ENCODE assay signal across 23 cellular contexts in the genomic region with DNA sequence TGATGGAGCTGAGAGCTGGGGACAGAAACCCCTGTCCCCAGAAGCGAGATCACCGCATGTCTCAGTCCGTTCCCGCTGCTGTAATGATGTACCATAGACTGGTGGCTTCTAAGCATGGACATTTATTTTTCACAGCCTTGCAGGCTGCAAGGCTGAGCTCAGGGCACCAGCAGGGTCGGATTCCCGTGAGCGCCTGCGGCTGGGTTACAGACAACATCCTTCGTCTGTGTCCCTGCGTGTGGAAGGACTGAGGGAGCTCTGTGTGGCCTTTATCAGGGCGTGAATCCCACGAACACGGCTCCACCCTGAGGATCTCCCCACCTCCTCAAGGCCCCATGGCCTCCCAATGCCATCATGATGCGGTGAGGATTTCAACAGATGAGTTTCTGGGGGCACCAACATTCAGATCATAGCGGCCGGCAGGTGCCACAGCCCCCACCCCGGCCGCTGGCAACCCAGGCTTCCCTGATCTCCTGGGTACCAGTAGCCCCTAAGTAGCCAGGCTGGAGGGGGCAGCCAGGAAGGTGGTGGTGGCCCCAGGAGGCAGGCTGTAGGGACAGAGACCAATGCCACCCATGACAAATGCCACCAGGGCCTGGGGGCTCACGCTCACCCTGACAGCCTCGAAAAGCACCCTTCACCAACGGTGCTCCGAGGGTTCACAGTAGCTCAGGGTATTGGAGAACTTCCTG.
A peak's percentile ranks its signal among the peaks of the same experiment; 100 is the strongest.
DNase-seq lines count a peak whose midpoint lies in the region; ATAC-seq, FAIRE-seq and TF ChIP-seq lines count a peak whose summit lies in the region.
"Had no signal": no experiment of that assay in that cellular context is flagged by ENCODE, and none has a peak within 500 bp of the region (broad histone marks: within the 10 kb centered on the region; RNA-seq: fewer than 3 reads in every experiment).

No MANE protein-coding gene starts in this region.

- FAIRE-seq in HepG2 (lab: Jason Lieb, UNC) (no peak), GM19239 (lab: Jason Lieb, UNC) (no peak)
- FAIRE-seq: GM12891 had no signal

- H3K27ac ChIP-seq in Karpas-422 (ENCODE audit: low read length) (no peak overlapping the region), HepG2 (ENCODE audit: extremely low read length, insufficient read depth, low read length) (no peak overlapping the region), endodermal cell (ENCODE audit: low read depth, low read length) (no peak overlapping the region)
- H3K27ac ChIP-seq: HL-60, Peyer's patch had no signal

- H3K4me3 Mint-ChIP-seq in endodermal cell, result no peak overlapping the region
- H3K4me3 Mint-ChIP-seq: CD4-positive, alpha-beta memory T cell had no signal

- H3K4me3 ChIP-seq in Karpas-422 (ENCODE audit: low read length), result no peak overlapping the region
- H3K4me3 ChIP-seq in HepG2 (replicated peaks in 1 of 3; ENCODE audit: insufficient read depth in 1 of 3, low read depth in 2 of 3, low read length in 3 of 3), result no peak overlapping the region
- no peak overlapping the region for H3K4me3 ChIP-seq in endodermal cell (ENCODE audit: low read length)
- H3K4me3 ChIP-seq: HAP-1, Peyer's patch had no signal

- 66% methylated on average over 11 of the region's 22 CpGs for WGBS in HepG2 (ENCODE audit: low lambda C conversion rate)
- 94 to 96% methylated on average over 18 to 22 of the region's 22 CpGs for WGBS in endodermal cell (ENCODE audit: insufficient coverage in 1 of 2, insufficient read length in 1 of 2), 2 experiments

- H3K27me3 Mint-ChIP-seq in endodermal cell (ENCODE audit: insufficient read depth), result no peaks in the 10 kb centered on the region

- H3K9me3 ChIP-seq in Karpas-422 (ENCODE audit: low read length) (no peaks in the 10 kb centered on the region), HepG2 (ENCODE audit: low read length) (no peaks in the 10 kb centered on the region), endodermal cell (ENCODE audit: control insufficient read depth, low read length) (no peaks in the 10 kb centered on the region)
- H3K9me3 ChIP-seq: Caco-2, HAP-1, Peyer's patch had no signal

- no peak for TF ChIP-seq EP300 in HepG2 (IDR thresholded peaks at IDR 0.05; ENCODE audit: low read depth in 2 of 2, low read length in 2 of 2)
- TF ChIP-seq EP300 in HepG2 (CRISPR knock-in tag; IDR thresholded peaks at IDR 0.05; ENCODE audit: borderline replicate concordance), result no peak

- H3K4me1 ChIP-seq in Karpas-422 (ENCODE audit: low read length) (peaks cover 32% of the 10 kb centered on the region), HepG2 (ENCODE audit: insufficient read depth, low read length) (peaks cover 71% of the 10 kb centered on the region), endodermal cell (ENCODE audit: control insufficient read depth, insufficient read depth, low read length) (no peaks in the 10 kb centered on the region)
- H3K4me1 ChIP-seq: HAP-1 had no signal

- H3K36me3 Mint-ChIP-seq in endodermal cell (ENCODE audit: low read depth), result no peaks in the 10 kb centered on the region
- H3K36me3 Mint-ChIP-seq: CD4-positive, alpha-beta memory T cell had no signal

- H3K27ac Mint-ChIP-seq in endodermal cell, result no peak overlapping the region
- H3K27ac Mint-ChIP-seq: CD4-positive, alpha-beta memory T cell had no signal

- DNase-seq in Karpas-422, result no peak
- DNase-seq in cardiac septum (ENCODE audit: low spot score), result peak; percentile 27
- DNase-seq in HepG2 (ENCODE audit: low spot score), result no peak
- DNase-seq in NCI-H526 treated with DMSO at 0.1 percent for 48 hours (lab: John Stamatoyannopoulos, UW), result no peak
- DNase-seq in NOMO-1 treated with dmso at 0.1 percent for 144 hours (lab: John Stamatoyannopoulos, UW; ENCODE audit: unreplicated experiment), result no peak
- DNase-seq in GM19239 (ENCODE audit: insufficient read length, low spot score), result no peak
- no peak for DNase-seq in endodermal cell
- DNase-seq: Caco-2; CD4-positive, alpha-beta memory T cell; DND-41; KBM-7; NCI-H1092 treated with DMSO at 0.1 percent for 48 hours; NCI-H1436 treated with DMSO at 0.1 percent for 48 hours; NCI-H1930; NCI-H2227 treated with DMSO at 0.1 percent for 48 hours; NCI-H510A; NCI-H748 treated with DMSO at 0.1 percent for 48 hours; NK-92 treated with Interleukin-12 subunit alpha and Interleukin-12 subunit beta, amount 100 ng/mL, for 24 hours; Peyer's patch; SHP77 had no signal

- no peaks in the 10 kb centered on the region for H3K9me2 ChIP-seq in Karpas-422 (replicated peaks; ENCODE audit: insufficient read depth, low read length)

- H3K9ac ChIP-seq in Karpas-422 (ENCODE audit: low read length) (no peak overlapping the region), HepG2 (ENCODE audit: insufficient read depth, low read depth, low read length) (no peak overlapping the region), endodermal cell (ENCODE audit: extremely low read depth, low read length, poor library complexity, severe bottlenecking) (no peak overlapping the region)

- ATAC-seq in HepG2, result no peak

- intact Hi-C loops in cardiac septum (cut with DNase I) (no loop called here), HepG2 (cut with micrococcal nuclease; ENCODE audit: unreplicated experiment) (no loop called here)

- H2AFZ ChIP-seq in Karpas-422 (ENCODE audit: low read length) (no peak overlapping the region), HepG2 (ENCODE audit: low read length) (no peak overlapping the region)

- H3K9me3 Mint-ChIP-seq in endodermal cell, result no peaks in the 10 kb centered on the region
- H3K9me3 Mint-ChIP-seq: CD4-positive, alpha-beta memory T cell had no signal

- H3K27me3 ChIP-seq in Karpas-422 (ENCODE audit: low read length) (no peaks in the 10 kb centered on the region), HepG2 (ENCODE audit: control insufficient read depth in 1 of 2, insufficient read depth in 2 of 2, low read length in 2 of 2) (peaks cover 14 to 54% of the 10 kb centered on the region in 2 experiments), endodermal cell (ENCODE audit: control insufficient read depth, insufficient read depth, low read length, poor library complexity, severe bottlenecking) (no peaks in the 10 kb centered on the region)
- H3K27me3 ChIP-seq: Peyer's patch had no signal

- H3K36me3 ChIP-seq in Karpas-422 (ENCODE audit: insufficient read depth, low read length), result no peaks in the 10 kb centered on the region
- H3K36me3 ChIP-seq in HepG2 (replicated peaks in 1 of 2; ENCODE audit: control insufficient read depth in 1 of 2, insufficient read depth in 2 of 2, low read length in 2 of 2), result no peaks in the 10 kb centered on the region
- H3K36me3 ChIP-seq in endodermal cell (ENCODE audit: control insufficient read depth, insufficient read depth, low read length), result no peaks in the 10 kb centered on the region
- H3K36me3 ChIP-seq: HAP-1, Peyer's patch had no signal

- H3K4me1 Mint-ChIP-seq in endodermal cell, result no peaks in the 10 kb centered on the region
- H3K4me1 Mint-ChIP-seq: CD4-positive, alpha-beta memory T cell had no signal

- H3K4me2 ChIP-seq in Karpas-422 (ENCODE audit: low read depth, low read length, poor library complexity, severe bottlenecking), result peak overlapping the region; percentile 30
- peak overlapping the region; percentile 66; the same call in 1 of the 2 replicates for H3K4me2 ChIP-seq in HepG2 (ENCODE audit: low read depth, low read length)

- TF ChIP-seq POLR2A in HepG2 (IDR thresholded peaks at IDR 0.05; ENCODE audit: insufficient read depth in 1 of 2, low read depth in 2 of 2, low read length in 2 of 2), result no peak

- no peaks in the 10 kb centered on the region for H4K20me1 ChIP-seq in Karpas-422 (ENCODE audit: insufficient read depth, low read depth, low read length)
- H4K20me1 ChIP-seq in HepG2 (ENCODE audit: insufficient read depth, low read length), result no peaks in the 10 kb centered on the region

- POLR2A ChIA-PET in HepG2 (lab: Yijun Ruan, JAX), result interaction anchor here (0.7 to 2.1 kb wide), 3 partner anchors 15 to 70 kb away, joined by 3 to 7 read pairs (median 4); no protein-coding TSS in a partner anchor

- in situ Hi-C loops in HepG2 (cut with HindIII; ENCODE audit: extremely low pct_ligation_motif_present, low pct_unique_long_range_greater_than_20kb), result no loop called here

- TF ChIP-seq RAD21 in HepG2 (CRISPR knock-in tag; IDR thresholded peaks at IDR 0.05), result no peak

- H3K79me2 ChIP-seq in Karpas-422 (ENCODE audit: low read length), result no peaks in the 10 kb centered on the region
- H3K79me2 ChIP-seq in HepG2 (ENCODE audit: insufficient read depth, low read length), result no peaks in the 10 kb centered on the region

- TF ChIP-seq CTCF in HepG2 (CRISPR knock-in tag; IDR thresholded peaks at IDR 0.05) (no peak), endodermal cell (conservative IDR thresholded peaks at IDR 0.05) (no peak)

- CTCF ChIA-PET in HepG2 (lab: Yijun Ruan, JAX; ENCODE audit: low intra/inter-chr PET ratio, low total read pairs), result no interaction called here

- no TSS peak for BruUV-seq in HepG2 (replicated peaks; lab: Mats Ljungman, UMichigan)

TF ChIP-seq in HepG2, 621 proteins besides CTCF, POLR2A, EP300 and RAD21:
- TF ChIP-seq RFX1 (IDR thresholded peaks at IDR 0.05), result no peak
- TF ChIP-seq AHR (CRISPR knock-in tag; IDR thresholded peaks at IDR 0.05), result no peak
- no peak for TF ChIP-seq ZNF235 (CRISPR knock-in tag; IDR thresholded peaks at IDR 0.05; ENCODE audit: borderline replicate concordance)
- TF ChIP-seq, protein P1, sequence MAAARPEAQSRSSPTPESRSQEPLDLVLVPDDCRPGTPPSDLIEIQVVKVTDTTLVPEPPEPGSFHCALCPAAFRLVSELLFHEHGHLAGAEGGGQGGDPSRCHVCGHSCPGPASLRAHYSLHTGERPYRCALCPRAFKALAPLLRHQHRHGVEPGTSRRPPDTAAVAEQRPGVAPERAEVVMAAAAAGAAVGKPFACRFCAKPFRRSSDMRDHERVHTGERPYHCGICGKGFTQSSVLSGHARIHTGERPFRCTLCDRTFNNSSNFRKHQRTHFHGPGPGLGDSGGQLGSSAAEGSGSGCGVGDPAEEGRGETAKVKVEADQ (CRISPR knock-in tag; IDR thresholded peaks at IDR 0.05; ENCODE audit: borderline replicate concordance), result no peak
- TF ChIP-seq JARID2 (CRISPR knock-in tag; IDR thresholded peaks at IDR 0.05; ENCODE audit: insufficient replicate concordance), result no peak
- TF ChIP-seq, protein P2, sequence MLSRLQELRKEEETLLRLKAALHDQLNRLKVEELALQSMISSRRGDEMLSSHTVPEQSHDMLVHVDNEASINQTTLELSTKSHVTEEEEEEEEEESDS (CRISPR knock-in tag; IDR thresholded peaks at IDR 0.05; ENCODE audit: borderline replicate concordance), result no peak
- TF ChIP-seq ZNF790 (CRISPR knock-in tag; IDR thresholded peaks at IDR 0.05; ENCODE audit: borderline replicate concordance), result no peak
- TF ChIP-seq RORA (CRISPR knock-in tag; IDR thresholded peaks at IDR 0.05), result no peak
- TF ChIP-seq RFX5 (IDR thresholded peaks at IDR 0.05; ENCODE audit: low read depth, low read length), result no peak
- TF ChIP-seq TCF12 (IDR thresholded peaks at IDR 0.05), result no peak
- TF ChIP-seq TCF12 (CRISPR knock-in tag; IDR thresholded peaks at IDR 0.05), result no peak
